ENCODE assay signal across 11 cellular contexts in the genomic region with DNA sequence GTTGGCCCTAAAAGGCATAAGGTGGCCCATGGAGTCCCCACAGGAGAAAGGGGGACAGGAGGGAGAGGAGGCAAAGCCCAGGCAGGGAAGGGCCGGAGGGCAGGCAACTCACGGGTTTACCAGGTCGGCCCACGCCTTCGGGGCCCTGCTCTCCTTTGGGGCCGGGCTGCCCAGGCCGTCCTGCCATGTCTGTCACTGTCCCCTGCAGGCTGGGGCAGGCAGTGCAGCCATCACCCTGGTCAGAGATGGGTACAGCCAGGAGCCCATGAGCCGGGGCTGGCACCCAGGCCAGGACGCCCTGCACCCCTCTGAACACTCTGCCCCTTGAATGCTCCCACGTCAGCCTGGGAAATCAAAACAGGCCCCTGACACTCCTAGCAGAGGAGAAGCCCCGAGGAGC. TPM values are rescaled to one million over a fixed set of nuclear protein-coding genes. Genes with fewer than 3 reads are reported as not detected.
DNase-seq lines count a peak whose midpoint lies in the region; TF ChIP-seq lines count a peak whose summit lies in the region.
"Had no signal": no experiment of that assay in that cellular context is flagged by ENCODE, and none has a peak within 500 bp of the region (broad histone marks: within the 10 kb centered on the region; RNA-seq: fewer than 3 reads in every experiment).

No MANE protein-coding gene starts in this region.

- H3K14ac ChIP-seq in H9 (ENCODE audit: insufficient read depth, low read length), result no peak overlapping the region; the same call in 1 of the 2 replicates

- H4K8ac ChIP-seq in H9 (replicated peaks; ENCODE audit: insufficient read length, low read depth, low read length), result no peak overlapping the region

- H2BK5ac ChIP-seq in H9 (ENCODE audit: insufficient read length, low read length), result no peak overlapping the region

- H3K27ac Mint-ChIP-seq in H9, result no peak overlapping the region
- H3K27ac Mint-ChIP-seq in activated CD4-positive, alpha-beta T cell treated with anti-CD3 and anti-CD28 coated beads, Interleukin-2, amount 10 ng/mL, durations not matched to agents 7 days and 5 days, result no peak overlapping the region
- H3K27ac Mint-ChIP-seq: T-helper 2 cell treated with Interferon-gamma antibody and Interleukin-4, amounts not matched to agents 5 μg/mL and 100 μg/mL, for 36 hours had no signal

- H2BK120ac ChIP-seq in H9 (ENCODE audit: low read depth, low read length, poor library complexity, severe bottlenecking), result no peak overlapping the region

- H3K9me3 ChIP-seq in H9 (ENCODE audit: control insufficient read depth, low read depth, low read length), result no peaks in the 10 kb centered on the region
- H3K9me3 ChIP-seq in adrenal gland (replicated peaks in 1 of 3), result no peaks in the 10 kb centered on the region
- no peaks in the 10 kb centered on the region for H3K9me3 ChIP-seq in liver (ENCODE audit: control insufficient read depth in 4 of 4, low read length in 3 of 4)

- H3K36me3 Mint-ChIP-seq in H9 (ENCODE audit: insufficient read depth in 1 of 3, low read depth in 3 of 3), result no peaks in the 10 kb centered on the region
- no peaks in the 10 kb centered on the region for H3K36me3 Mint-ChIP-seq in activated CD4-positive, alpha-beta T cell treated with anti-CD3 and anti-CD28 coated beads, Interleukin-2, amount 10 ng/mL, durations not matched to agents 7 days and 5 days (ENCODE audit: low read depth)

- H2BK20ac ChIP-seq in H9 (ENCODE audit: low read depth, low read length, poor library complexity, severe bottlenecking), result no peak overlapping the region

- no peak for TF ChIP-seq POLR2A in adrenal gland (IDR thresholded peaks at IDR 0.05)

- DNase-seq in AG10803 (ENCODE audit: low read depth), result no peak
- DNase-seq in H9, result peak; percentile 69
- DNase-seq in adrenal gland, result peak in 1 of 7 donors; percentile 35
- no peak for DNase-seq in NCI-H774 (lab: John Stamatoyannopoulos, UW)
- DNase-seq in KG1 (lab: John Stamatoyannopoulos, UW), result no peak
- no peak for DNase-seq in SKM-1 treated with dmso at 0.1 percent for 144 hours (lab: John Stamatoyannopoulos, UW; ENCODE audit: unreplicated experiment)
- no peak for DNase-seq in activated CD4-positive, alpha-beta T cell treated with anti-CD3 and anti-CD28 coated beads, Interleukin-2, amount 10 ng/mL, durations not matched to agents 7 days and 5 days
- DNase-seq: MV-4-11; stimulated activated CD4-positive, alpha-beta T cell treated with anti-CD3 and anti-CD28 coated beads, Interleukin-4, amount 100 ng/mL, for 1 hour had no signal

- H3K4me3 Mint-ChIP-seq in H9, result no peak overlapping the region
- no peak overlapping the region for H3K4me3 Mint-ChIP-seq in activated CD4-positive, alpha-beta T cell treated with anti-CD3 and anti-CD28 coated beads, Interleukin-2, amount 10 ng/mL, durations not matched to agents 7 days and 5 days
- H3K4me3 Mint-ChIP-seq: T-helper 2 cell treated with Interferon-gamma antibody and Interleukin-4, amounts not matched to agents 5 μg/mL and 100 μg/mL, for 36 hours had no signal

- POLR2A ChIA-PET in activated CD4-positive, alpha-beta T cell treated with anti-CD3 and anti-CD28 coated beads, Interleukin-2, amount 10 ng/mL, durations not matched to agents 7 days and 5 days (lab: Charles Lee), result no interaction called here

- peaks cover 2% of the 10 kb centered on the region for H4K20me1 ChIP-seq in H9 (ENCODE audit: control insufficient read depth, insufficient read depth, insufficient read length)

- TF ChIP-seq CTCF in AG10803 (conservative IDR thresholded peaks at IDR 0.05; ENCODE audit: low read length), result peak; percentile 28
- peak; percentile 68 for TF ChIP-seq CTCF in H9 (conservative IDR thresholded peaks at IDR 0.05)
- peak in 4 of 6 experiments; percentile 12 to 43 (median 22) for TF ChIP-seq CTCF in adrenal gland (IDR thresholded peaks at IDR 0.05)
- TF ChIP-seq CTCF in liver (IDR thresholded peaks at IDR 0.05; ENCODE audit: low read depth, low read length, missing input control), result peak; percentile 31

- no peak overlapping the region for H3T11ph ChIP-seq in H9 (ENCODE audit: low read length)

- H4K91ac ChIP-seq in H9 (ENCODE audit: insufficient read length, low read depth, low read length), result no peak overlapping the region

- CTCF ChIA-PET in activated CD4-positive, alpha-beta T cell treated with anti-CD3 and anti-CD28 coated beads, Interleukin-2, amount 10 ng/mL, durations not matched to agents 7 days and 5 days (lab: Charles Lee), result interaction anchor here (1.8 kb wide), 1 partner anchor 21 kb away, joined by 4 read pairs; no protein-coding TSS in a partner anchor

- H3K23ac ChIP-seq in H9 (ENCODE audit: insufficient read length, low read depth, low read length), result no peak overlapping the region

- no peak overlapping the region for H3K18ac ChIP-seq in H9 (ENCODE audit: insufficient read length, low read depth, low read length)

- H3K27me3 Mint-ChIP-seq in H9 (ENCODE audit: low read depth), result no peaks in the 10 kb centered on the region
- H3K27me3 Mint-ChIP-seq in activated CD4-positive, alpha-beta T cell treated with anti-CD3 and anti-CD28 coated beads, Interleukin-2, amount 10 ng/mL, durations not matched to agents 7 days and 5 days, result no peaks in the 10 kb centered on the region

- no peak overlapping the region for H3K27ac ChIP-seq in H9 (ENCODE audit: insufficient read length, low read depth, low read length)
- no peak overlapping the region for H3K27ac ChIP-seq in adrenal gland
- H3K27ac ChIP-seq in liver (ENCODE audit: low read depth in 1 of 2, low read length in 2 of 2), result no peak overlapping the region

- no peak overlapping the region for H3K4me2 ChIP-seq in H9 (ENCODE audit: insufficient read depth, insufficient read length, low read length)

- no peak overlapping the region for H2BK15ac ChIP-seq in H9 (ENCODE audit: low read depth, low read length)

- H3K4me3 ChIP-seq in AG10803 (ENCODE audit: low read length) (no peak overlapping the region), adrenal gland (no peak overlapping the region), liver (ENCODE audit: low read depth in 1 of 3, low read length in 3 of 3) (no peak overlapping the region)

- no peak overlapping the region for H2BK12ac ChIP-seq in H9 (ENCODE audit: insufficient read length, low read depth, low read length)

- no peaks in the 10 kb centered on the region for H3K79me1 ChIP-seq in H9 (ENCODE audit: insufficient read depth, low read depth, low read length, poor library complexity, severe bottlenecking)

- H2AFZ ChIP-seq in H9 (ENCODE audit: low read length), result no peak overlapping the region

- TF ChIP-seq RAD21 in liver (IDR thresholded peaks at IDR 0.05), result no peak

- no peaks in the 10 kb centered on the region for H3K27me3 ChIP-seq in H9 (ENCODE audit: insufficient read depth, low read length)
- no peaks in the 10 kb centered on the region for H3K27me3 ChIP-seq in adrenal gland
- peaks cover 0 to 5% (median 0%) of the 10 kb centered on the region in 4 donors for H3K27me3 ChIP-seq in liver (ENCODE audit: control insufficient read depth in 4 of 4, insufficient read depth in 4 of 4, low read length in 3 of 4)

- no peak overlapping the region for H3K56ac ChIP-seq in H9 (ENCODE audit: insufficient read length, low read depth, low read length)

- intact Hi-C loops in adrenal gland (cut with DNase I), result no loop called here

- 0 out of 4 replicates have a peak, but pooled peaks cover 2 to 3% of the 10 kb centered on the region in 2 experiments for H3K4me1 Mint-ChIP-seq in H9
- H3K4me1 Mint-ChIP-seq in activated CD4-positive, alpha-beta T cell treated with anti-CD3 and anti-CD28 coated beads, Interleukin-2, amount 10 ng/mL, durations not matched to agents 7 days and 5 days, result no peaks in the 10 kb centered on the region

- H2AK5ac ChIP-seq in H9 (ENCODE audit: insufficient read length, low read length), result no peak overlapping the region

- H3K9ac ChIP-seq in H9 (ENCODE audit: extremely low read depth, insufficient read length, low read length) (no peak overlapping the region), liver (ENCODE audit: low read depth in 1 of 2, low read length in 2 of 2) (no peak overlapping the region)

- H3K9me3 Mint-ChIP-seq in H9, result no peaks in the 10 kb centered on the region
- H3K9me3 Mint-ChIP-seq in activated CD4-positive, alpha-beta T cell treated with anti-CD3 and anti-CD28 coated beads, Interleukin-2, amount 10 ng/mL, durations not matched to agents 7 days and 5 days, result no peaks in the 10 kb centered on the region
- H3K9me3 Mint-ChIP-seq: T-helper 2 cell treated with Interferon-gamma antibody and Interleukin-4, amounts not matched to agents 5 μg/mL and 100 μg/mL, for 36 hours had no signal

- H4K5ac ChIP-seq in H9 (ENCODE audit: insufficient read length, low read depth, low read length), result no peak overlapping the region

- no CpG with 5 or more reads among the region's 11 CpGs for WGBS in H9 (ENCODE audit: extremely low coverage, insufficient read length, low lambda C conversion rate)
- WGBS in adrenal gland, 4 donors, result 57 to 81% (median 66%) methylated on average over 2 to 11 of the region's 11 CpGs
- 76% methylated on average over 11 of the region's 11 CpGs for WGBS in liver

- no peaks in the 10 kb centered on the region for H3K36me3 ChIP-seq in adrenal gland (replicated peaks in 1 of 2)
- no peaks in the 10 kb centered on the region for H3K36me3 ChIP-seq in liver (ENCODE audit: control insufficient read depth in 4 of 4, insufficient read depth in 3 of 4, low read depth in 1 of 4, low read length in 3 of 4)

- H3K4me1 ChIP-seq in H9 (ENCODE audit: insufficient read depth, low read length) (no peaks in the 10 kb centered on the region), adrenal gland (replicated peaks in 1 of 2) (no peaks in the 10 kb centered on the region), liver (ENCODE audit: control insufficient read depth in 4 of 4, insufficient read depth in 4 of 4, low read length in 3 of 4) (no peaks in the 10 kb centered on the region)

- H3K4ac ChIP-seq in H9 (ENCODE audit: low read depth, low read length), result no peak overlapping the region

- H3K79me2 ChIP-seq in H9 (ENCODE audit: insufficient read depth, low read length), result no peaks in the 10 kb centered on the region

- H3K23me2 ChIP-seq in H9 (ENCODE audit: insufficient read length, low read depth, low read length, poor library complexity, severe bottlenecking), result no peaks in the 10 kb centered on the region

RNA-seq across cellular contexts. Expression of gene COL16A1, which starts 19.8 kb away (rescaled TPM):
- total RNA-seq in H9 (2021), result 6.2 and 6.5 TPM in 2 replicates
- 10 to 100 TPM; 18.5 to 41.2 (median 26.9) TPM for total RNA-seq in adrenal gland
- 100 to 1,000 TPM in 1 of 3 donors, 10 to 100 TPM in 1, 1 to 10 TPM in 1; 6.1 to 129 (median 49.8) TPM for polyA plus RNA-seq in adrenal gland
- total RNA-seq in liver, result 1 to 10 TPM; 3.0 to 3.8 TPM
- 1 to 10 TPM in 1 of 2 donors, under 1 TPM in 1; 0.43 to 1.7 TPM for polyA plus RNA-seq in liver
- total RNA-seq in activated CD4-positive, alpha-beta T cell treated with anti-CD3 and anti-CD28 coated beads, Interleukin-2, amount 10 ng/mL, durations not matched to agents 7 days and 5 days, result not detected

RNA-seq across cellular contexts. Expression of gene PEF1, which starts 39.3 kb away (rescaled TPM):
- total RNA-seq in H9 (2021) (40.3 and 43.3 TPM in 2 replicates), adrenal gland (100 to 1,000 TPM in 2 of 8 donors, 10 to 100 TPM in 6; 71.1 to 132 (median 86.5) TPM), liver (10 to 100 TPM; 30.4 to 34.1 TPM)
- polyA plus RNA-seq in adrenal gland (10 to 100 TPM; 58.2 to 87.1 (median 68.9) TPM), liver (10 to 100 TPM; 27.7 to 46.8 TPM)
- total RNA-seq in activated CD4-positive, alpha-beta T cell treated with anti-CD3 and anti-CD28 coated beads, Interleukin-2, amount 10 ng/mL, durations not matched to agents 7 days and 5 days, result 10 to 100 TPM; 50.4 to 51.6 TPM
